In genomic region chr2:201157694-201158093, GRCh38 we compare ENCODE assay signal across 7 cellular contexts. TPM values are rescaled to one million over a fixed set of nuclear protein-coding genes. Genes with fewer than 3 reads are reported as not detected.
DNase-seq lines count a peak whose midpoint lies in the region; ATAC-seq and TF ChIP-seq lines count a peak whose summit lies in the region.

No MANE protein-coding gene starts in this region.

- TF ChIP-seq CTCF in left lung (IDR thresholded peaks at IDR 0.05) = no peak

- no peaks in the 10 kb centered on the region for H3K27me3 ChIP-seq in left lung

- H3K9me3 ChIP-seq in left lung = no peaks in the 10 kb centered on the region

- H3K4me3 ChIP-seq in left lung = no peak overlapping the region

- peaks cover 29% of the 10 kb centered on the region for H3K4me1 Mint-ChIP-seq in activated T-helper 1 cell treated with anti-CD3 and anti-CD28 coated beads, Interleukin-12 subunit alpha, Interleukin-12 subunit beta, Interleukin-2, Interleukin-4 antibody, amounts not matched to agents 30 ng/mL and 10 ng/mL and 1 ng/mL, durations not matched to agents 14 hours and 24 hours and 36 hours (ENCODE audit: low read depth)

- peaks cover 7 to 100% of the 10 kb centered on the region in 2 donors for H3K36me3 ChIP-seq in left lung

- peak overlapping the region; percentile 78 to 91 for H3K27ac ChIP-seq in left lung

- intact Hi-C loops in activated T-helper 1 cell treated with anti-CD3 and anti-CD28 coated beads, Interleukin-12 subunit alpha, Interleukin-12 subunit beta, Interleukin-2, Interleukin-4 antibody, amounts not matched to agents 30 ng/mL and 10 ng/mL and 1 ng/mL, durations not matched to agents 14 hours and 24 hours and 36 hours (cut with micrococcal nuclease) = loop anchor here (1.0 kb wide), 2 partner anchors 40 to 86 kb away; partner anchors contain the start of gene HYCC2
- intact Hi-C loops in left lung (cut with DNase I) = no loop called here

- peak overlapping the region; percentile 21 for H3K27ac Mint-ChIP-seq in activated T-helper 1 cell treated with anti-CD3 and anti-CD28 coated beads, Interleukin-12 subunit alpha, Interleukin-12 subunit beta, Interleukin-2, Interleukin-4 antibody, amounts not matched to agents 30 ng/mL and 10 ng/mL and 1 ng/mL, durations not matched to agents 14 hours and 24 hours and 36 hours

- no peak for DNase-seq in activated T-helper 1 cell treated with anti-CD3 and anti-CD28 coated beads, Interleukin-12 subunit alpha, Interleukin-12 subunit beta, Interleukin-2, Interleukin-4 antibody, amounts not matched to agents 30 ng/mL and 10 ng/mL and 1 ng/mL, durations not matched to agents 14 hours and 24 hours and 36 hours (ENCODE audit: low spot score)
- DNase-seq in left lung (no peak), ecto neural progenitor cell (ENCODE audit: low spot score) (no peak), occipital lobe (lab: John Stamatoyannopoulos, UW) (no peak), NCI-H1105 (lab: John Stamatoyannopoulos, UW) (no peak)

- H3K4me1 ChIP-seq in left lung = peaks cover 11 to 73% of the 10 kb centered on the region in 2 donors

- no peaks in the 10 kb centered on the region for H3K9me3 Mint-ChIP-seq in activated T-helper 1 cell treated with anti-CD3 and anti-CD28 coated beads, Interleukin-12 subunit alpha, Interleukin-12 subunit beta, Interleukin-2, Interleukin-4 antibody, amounts not matched to agents 30 ng/mL and 10 ng/mL and 1 ng/mL, durations not matched to agents 14 hours and 24 hours and 36 hours

- no peak overlapping the region for H3K4me3 Mint-ChIP-seq in activated T-helper 1 cell treated with anti-CD3 and anti-CD28 coated beads, Interleukin-12 subunit alpha, Interleukin-12 subunit beta, Interleukin-2, Interleukin-4 antibody, amounts not matched to agents 30 ng/mL and 10 ng/mL and 1 ng/mL, durations not matched to agents 14 hours and 24 hours and 36 hours

- H3K36me3 Mint-ChIP-seq in activated T-helper 1 cell treated with anti-CD3 and anti-CD28 coated beads, Interleukin-12 subunit alpha, Interleukin-12 subunit beta, Interleukin-2, Interleukin-4 antibody, amounts not matched to agents 30 ng/mL and 10 ng/mL and 1 ng/mL, durations not matched to agents 14 hours and 24 hours and 36 hours (ENCODE audit: low read depth) = peaks cover 54% of the 10 kb centered on the region

- no peaks in the 10 kb centered on the region for H3K27me3 Mint-ChIP-seq in activated T-helper 1 cell treated with anti-CD3 and anti-CD28 coated beads, Interleukin-12 subunit alpha, Interleukin-12 subunit beta, Interleukin-2, Interleukin-4 antibody, amounts not matched to agents 30 ng/mL and 10 ng/mL and 1 ng/mL, durations not matched to agents 14 hours and 24 hours and 36 hours (ENCODE audit: insufficient read depth)

- ATAC-seq in GM19452 (IDR thresholded peaks at IDR 0.05; ENCODE audit: unreplicated experiment) = peak; percentile 26
- peak; percentile 23 for ATAC-seq in HG03342 (IDR thresholded peaks at IDR 0.05; ENCODE audit: unreplicated experiment)
- ATAC-seq in left lung = peak; percentile 40

RNA-seq across cellular contexts. Expression of gene CASP10, which starts 25.2 kb away (rescaled TPM):
- total RNA-seq in activated T-helper 1 cell treated with anti-CD3 and anti-CD28 coated beads, Interleukin-12 subunit alpha, Interleukin-12 subunit beta, Interleukin-2, Interleukin-4 antibody, amounts not matched to agents 30 ng/mL and 10 ng/mL and 1 ng/mL, durations not matched to agents 14 hours and 24 hours and 36 hours = 13.5 and 15.7 TPM in 2 replicates
- 10 to 100 TPM; 30.3 to 31.5 TPM for total RNA-seq in left lung
- 2.0 TPM for total RNA-seq in occipital lobe

RNA-seq across cellular contexts. Expression of gene CFLAR, which starts 41.7 kb away (rescaled TPM):
- total RNA-seq in activated T-helper 1 cell treated with anti-CD3 and anti-CD28 coated beads, Interleukin-12 subunit alpha, Interleukin-12 subunit beta, Interleukin-2, Interleukin-4 antibody, amounts not matched to agents 30 ng/mL and 10 ng/mL and 1 ng/mL, durations not matched to agents 14 hours and 24 hours and 36 hours = 457 and 480 TPM in 2 replicates
- total RNA-seq in left lung = 100 to 1,000 TPM; 278 to 327 TPM
- 35.1 TPM for total RNA-seq in occipital lobe
